In the genomic region with DNA sequence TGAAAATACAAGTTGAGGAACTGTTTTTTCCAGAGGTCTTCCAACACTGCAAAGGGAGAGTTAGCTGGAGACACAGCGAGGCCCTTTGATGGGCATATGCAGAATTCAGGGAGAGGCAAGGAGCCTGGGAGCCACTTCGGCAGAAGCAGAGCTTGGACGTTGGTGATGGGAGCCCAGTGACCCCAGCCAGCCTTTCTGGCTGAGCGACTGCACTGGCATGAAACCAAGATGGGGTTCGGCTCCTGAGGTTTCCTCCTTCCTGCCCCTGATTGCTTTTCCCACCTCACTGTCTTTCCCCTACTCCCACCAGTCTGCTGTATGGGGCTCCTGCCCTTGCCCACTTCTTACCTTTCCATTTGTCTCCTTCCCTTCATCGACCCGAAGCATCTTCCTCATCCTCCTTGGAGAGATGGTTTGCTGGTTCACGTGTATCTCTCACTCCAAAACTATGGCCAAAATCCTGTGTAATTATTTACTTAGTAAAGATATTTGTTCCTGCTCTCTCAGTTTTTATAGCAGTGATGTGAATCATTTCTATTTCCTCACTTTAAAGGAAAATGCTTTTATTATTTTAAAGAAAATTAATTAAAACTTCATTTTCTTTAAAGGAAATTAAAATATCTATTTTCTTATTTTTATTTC, we compare ENCODE assay signal across 15 cellular contexts.
"Had no signal": no experiment of that assay in that cellular context is flagged by ENCODE, and none has a peak within 500 bp of the region (broad histone marks: within the 10 kb centered on the region; RNA-seq: fewer than 3 reads in every experiment).

No MANE protein-coding gene starts in this region.

- H3K27me3 ChIP-seq: adrenal gland, esophagus muscularis mucosa, tibial nerve had no signal

- H3K4me1 ChIP-seq: tibial nerve had no signal

- H3K4me3 ChIP-seq: adrenal gland, esophagus muscularis mucosa, lung, tibial nerve had no signal

- H3K27ac ChIP-seq: adrenal gland, esophagus muscularis mucosa, tibial nerve had no signal

- H3K9me3 ChIP-seq: esophagus muscularis mucosa, tibial nerve had no signal

- DNase-seq: adrenal gland; effector CD8-positive, alpha-beta T cell; immature natural killer cell; left cardiac atrium; occipital lobe; posterior cingulate gyrus; stimulated activated CD4-positive, alpha-beta T cell treated with anti-CD3 and anti-CD28 coated beads, Interleukin-12 subunit alpha, Interleukin-12 subunit beta, amount 100 ng/mL, for 4 hours; stimulated activated CD4-positive, alpha-beta T cell treated with anti-CD3 and anti-CD28 coated beads, Interleukin-2, amount 100 ng/mL, for 24 hours; T-helper 1 cell; T1000 had no signal

- H3K4me3 Mint-ChIP-seq: dendritic cell treated with granulocyte-macrophage colony-stimulating factor and Interleukin-4, amounts not matched to agents 40 ng/mL and 50 ng/mL, for 4 days; immature natural killer cell; stimulated activated naive CD8-positive, alpha-beta T cell treated with anti-CD3 and anti-CD28 coated beads, Interleukin-15, Interleukin-2, amounts not matched to agents 100 ng/mL and 50 ng/mL, for 24 hours had no signal

- H3K27ac Mint-ChIP-seq: dendritic cell treated with granulocyte-macrophage colony-stimulating factor and Interleukin-4, amounts not matched to agents 40 ng/mL and 50 ng/mL, for 4 days had no signal

- H3K9me3 Mint-ChIP-seq: dendritic cell treated with granulocyte-macrophage colony-stimulating factor and Interleukin-4, amounts not matched to agents 40 ng/mL and 50 ng/mL, for 4 days; immature natural killer cell; stimulated activated naive CD8-positive, alpha-beta T cell treated with anti-CD3 and anti-CD28 coated beads, Interleukin-15, Interleukin-2, amounts not matched to agents 100 ng/mL and 50 ng/mL, for 24 hours had no signal

- H3K27me3 Mint-ChIP-seq: dendritic cell treated with granulocyte-macrophage colony-stimulating factor and Interleukin-4, amounts not matched to agents 40 ng/mL and 50 ng/mL, for 4 days; stimulated activated naive CD8-positive, alpha-beta T cell treated with anti-CD3 and anti-CD28 coated beads, Interleukin-15, Interleukin-2, amounts not matched to agents 100 ng/mL and 50 ng/mL, for 24 hours had no signal
